ENCODE assay signal across 12 cellular contexts in the genomic region with DNA sequence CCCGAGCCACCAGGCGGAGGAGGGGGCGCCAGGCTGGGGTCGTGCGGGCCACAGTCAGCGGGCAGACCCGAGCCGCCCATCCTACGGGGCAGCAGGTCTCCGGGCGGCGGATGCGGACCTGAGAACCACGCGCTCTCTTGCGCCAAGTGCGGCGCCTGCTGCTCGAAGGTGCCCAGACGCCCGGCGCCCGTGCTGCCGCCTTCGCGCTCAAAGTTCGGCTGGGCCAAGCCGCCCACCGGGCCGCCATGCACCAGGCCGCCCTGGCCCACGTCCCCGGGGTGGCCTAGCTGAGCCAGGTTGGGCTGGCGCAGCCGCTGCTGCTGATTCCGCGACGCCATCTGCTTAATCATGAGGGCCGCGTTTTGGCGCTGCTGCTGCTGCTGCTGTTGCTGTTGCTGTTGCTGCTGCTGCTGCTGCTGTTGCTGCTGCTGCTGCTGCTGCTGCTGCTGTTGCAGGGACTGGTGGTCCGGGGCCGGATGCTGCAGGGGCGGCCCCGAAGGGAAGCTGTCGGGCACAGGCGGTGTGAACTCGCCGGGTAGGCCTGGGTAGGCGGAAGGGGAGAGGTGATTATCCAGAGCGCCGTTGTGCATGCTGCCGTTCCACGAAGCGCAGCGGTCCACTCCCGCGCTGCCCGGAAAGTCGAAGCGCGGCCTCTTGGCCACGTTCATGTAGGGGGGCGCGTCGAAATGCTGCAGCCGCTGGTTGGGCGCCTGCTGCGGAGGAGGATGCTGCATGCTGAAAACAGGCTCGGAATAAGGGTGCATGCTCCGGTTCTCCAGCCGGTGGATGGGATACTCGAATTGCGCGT. TPM values are rescaled to one million over a fixed set of nuclear protein-coding genes. Genes with fewer than 3 reads are reported as not detected.
DNase-seq lines count a peak whose midpoint lies in the region; ATAC-seq and TF ChIP-seq lines count a peak whose summit lies in the region.
"Had no signal": no experiment of that assay in that cellular context is flagged by ENCODE, and none has a peak within 500 bp of the region (broad histone marks: within the 10 kb centered on the region; RNA-seq: fewer than 3 reads in every experiment).

No MANE protein-coding gene starts in this region.

- H3K4me2 ChIP-seq in osteoblast (ENCODE audit: insufficient read depth, low read length) (no peak overlapping the region), MM.1S (ENCODE audit: low read depth, low read length) (no peak overlapping the region)

- H3K4me3 ChIP-seq in gastroesophageal sphincter (peak overlapping the region; percentile 75 to 91), osteoblast (ENCODE audit: insufficient read depth, low read length) (no peak overlapping the region), MM.1S (ENCODE audit: low read length) (no peak overlapping the region)
- H3K4me3 ChIP-seq: GM12878 had no signal

- H3K27me3 ChIP-seq in gastroesophageal sphincter, result peaks cover 5% of the 10 kb centered on the region
- H3K27me3 ChIP-seq in osteoblast (ENCODE audit: insufficient read depth, low read length), result peaks cover 19% of the 10 kb centered on the region
- H3K27me3 ChIP-seq in MM.1S (replicated peaks; ENCODE audit: insufficient read depth, low read length), result peaks cover 20% of the 10 kb centered on the region

- H3F3A ChIP-seq in MM.1S (ENCODE audit: insufficient read depth, low read length), result no peaks in the 10 kb centered on the region

- peaks cover 0 to 11% of the 10 kb centered on the region in 2 donors for H3K36me3 ChIP-seq in gastroesophageal sphincter
- no peaks in the 10 kb centered on the region for H3K36me3 ChIP-seq in osteoblast (ENCODE audit: insufficient read depth, low read length)
- H3K36me3 ChIP-seq in MM.1S (replicated peaks; ENCODE audit: insufficient read depth, low read length), result no peaks in the 10 kb centered on the region

- H3K4me1 Mint-ChIP-seq in T-helper 17 cell, result peaks cover 9% of the 10 kb centered on the region

- H2AFZ ChIP-seq in osteoblast (ENCODE audit: low read length), result no peak overlapping the region
- no peak overlapping the region for H2AFZ ChIP-seq in MM.1S (ENCODE audit: low read length)

- H3K27me3 Mint-ChIP-seq in T-helper 17 cell, result no peaks in the 10 kb centered on the region

- no peak overlapping the region for H3K9ac ChIP-seq in MM.1S (ENCODE audit: low read length)

- peak overlapping the region; percentile 52 for H3K4me3 Mint-ChIP-seq in T-helper 17 cell

- no peaks in the 10 kb centered on the region for H4K20me1 ChIP-seq in osteoblast (ENCODE audit: insufficient read depth, low read length)
- no peaks in the 10 kb centered on the region for H4K20me1 ChIP-seq in MM.1S (ENCODE audit: insufficient read depth, low read length)

- DNase-seq in COLO668 (lab: John Stamatoyannopoulos, UW; ENCODE audit: unreplicated experiment) (peak; percentile 22), T-helper 17 cell (no peak), osteoblast (ENCODE audit: insufficient read length, low spot score, missing footprints) (peak; percentile 46), kidney glomerular epithelial cell (lab: John Stamatoyannopoulos, UW) (no peak), MM.1S (no peak), iPS-NIHi7 (ENCODE audit: extremely low spot score) (no peak)
- DNase-seq: activated T-cell treated with anti-CD3 and anti-CD28 coated beads, Interleukin-2, amount 50 U/mL, for 1 hour; CD4-positive, alpha-beta memory T cell; occipital lobe had no signal

- no CpG with 5 or more reads among the region's 75 CpGs for WGBS in gastroesophageal sphincter (ENCODE audit: low coverage in 1 of 2), 2 donors

- TF ChIP-seq CTCF in gastroesophageal sphincter (IDR thresholded peaks at IDR 0.05), result no peak
- TF ChIP-seq CTCF in osteoblast (IDR thresholded peaks at IDR 0.05; ENCODE audit: extremely low read depth, low read depth, low read length), result no peak
- TF ChIP-seq CTCF in MM.1S (IDR thresholded peaks at IDR 0.05; ENCODE audit: low read length), result no peak

- no peaks in the 10 kb centered on the region for H3K36me3 Mint-ChIP-seq in T-helper 17 cell (ENCODE audit: low read depth)
- H3K36me3 Mint-ChIP-seq: CD4-positive, alpha-beta memory T cell had no signal

- ATAC-seq in T-helper 17 cell, result no peak
- ATAC-seq in gastroesophageal sphincter, result no peak
- ATAC-seq in HG03565 (IDR thresholded peaks at IDR 0.05; ENCODE audit: unreplicated experiment), result no peak
- ATAC-seq: GM12878 had no signal

- TF ChIP-seq POLR2A in gastroesophageal sphincter (IDR thresholded peaks at IDR 0.05), result no peak

- TF ChIP-seq EP300 in gastroesophageal sphincter (IDR thresholded peaks at IDR 0.05), result no peak

- no peaks in the 10 kb centered on the region for H3K9me2 ChIP-seq in MM.1S (replicated peaks; ENCODE audit: insufficient read depth, low read length)

- no peaks in the 10 kb centered on the region for H3K79me2 ChIP-seq in osteoblast (ENCODE audit: insufficient read depth, low read length)
- no peaks in the 10 kb centered on the region for H3K79me2 ChIP-seq in MM.1S (ENCODE audit: low read length)

- peak overlapping the region; percentile 15 to 97 (median 92) for H3K27ac ChIP-seq in gastroesophageal sphincter
- no peak overlapping the region for H3K27ac ChIP-seq in osteoblast (ENCODE audit: low read depth, low read length)
- H3K27ac ChIP-seq in MM.1S (ENCODE audit: low read length), result no peak overlapping the region

- H3K27ac Mint-ChIP-seq in T-helper 17 cell, result no peak overlapping the region
- H3K27ac Mint-ChIP-seq: CD4-positive, alpha-beta memory T cell had no signal

- H3K9me3 ChIP-seq in T-helper 17 cell (ENCODE audit: control insufficient read depth, low read length, poor library complexity, severe bottlenecking) (no peaks in the 10 kb centered on the region), gastroesophageal sphincter (no peaks in the 10 kb centered on the region), osteoblast (ENCODE audit: low read depth, low read length) (no peaks in the 10 kb centered on the region), MM.1S (replicated peaks; ENCODE audit: insufficient read depth, low read length) (no peaks in the 10 kb centered on the region)

- H3K4me1 ChIP-seq in gastroesophageal sphincter, result peaks cover 0 to 81% (median 27%) of the 10 kb centered on the region in 3 donors
- H3K4me1 ChIP-seq in osteoblast (ENCODE audit: insufficient read depth, low read length), result no peaks in the 10 kb centered on the region
- no peaks in the 10 kb centered on the region for H3K4me1 ChIP-seq in MM.1S (ENCODE audit: low read length)

RNA-seq across cellular contexts. Expression of a gene that starts 2.8 kb away (rescaled TPM):
- under 1 TPM; 0.40 to 0.42 TPM for total RNA-seq in T-helper 17 cell
- total RNA-seq in gastroesophageal sphincter, result 10 to 100 TPM; 13.4 to 52.8 (median 28.5) TPM
- total RNA-seq in osteoblast, result 4.7 and 6.2 TPM in 2 replicates

Comparison
In these comparisons a context has a peak if more than half of its experiments do, and no peak if none do; other contexts are left out.
1. DNase-seq: peak in COLO668 (single experiment) and osteoblast (single experiment); none in T-helper 17 cell (0 of 3), kidney glomerular epithelial cell (single experiment), MM.1S (single experiment) and iPS-NIHi7 (single experiment).
2. H3K27ac ChIP-seq: peak in gastroesophageal sphincter (4 of 4); none in osteoblast (single experiment) and MM.1S (single experiment).
3. H3K4me3 ChIP-seq: peak in gastroesophageal sphincter (2 of 2); none in osteoblast (single experiment) and MM.1S (single experiment).